Comparison of ENCODE assay signal across 8 cellular contexts in the genomic region with DNA sequence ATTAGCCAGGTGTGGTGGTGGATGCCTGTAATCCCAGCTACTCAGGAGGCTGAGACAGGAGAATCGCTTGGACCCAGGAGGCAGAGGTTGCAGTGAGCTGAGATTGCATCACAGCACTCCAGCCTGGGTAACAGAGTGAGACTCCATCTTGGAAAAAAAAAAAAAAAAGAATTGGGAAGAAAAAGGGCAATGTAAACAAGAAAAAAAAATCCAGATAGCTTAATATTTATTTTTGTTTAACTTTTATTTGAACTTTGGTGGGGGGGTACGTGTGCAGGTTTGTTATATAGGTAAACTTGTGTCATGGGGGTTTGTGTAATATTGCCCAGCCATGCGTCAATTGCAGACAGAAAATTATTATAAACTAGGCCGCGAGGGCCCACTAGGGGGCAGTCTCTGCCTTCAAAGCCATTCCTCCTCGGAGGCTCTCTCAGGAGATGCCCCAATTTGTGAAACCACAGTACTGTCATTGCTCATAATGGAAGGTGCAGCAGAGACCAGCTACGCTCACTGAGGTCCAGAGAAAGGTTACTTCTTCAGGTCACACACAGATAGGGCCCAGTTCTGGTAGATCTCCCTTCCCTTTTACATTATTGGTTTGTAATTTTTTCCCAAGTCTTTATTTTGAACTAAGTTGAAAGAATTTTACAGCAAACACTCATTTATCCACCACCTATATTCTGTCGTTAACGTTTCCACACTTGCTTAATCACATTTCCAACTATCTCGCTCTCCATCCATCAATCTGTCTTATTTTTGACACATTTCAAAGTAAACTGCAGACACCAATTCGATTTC.
A peak's percentile ranks its signal among the peaks of the same experiment; 100 is the strongest.
DNase-seq lines count a peak whose midpoint lies in the region; ATAC-seq, FAIRE-seq and TF ChIP-seq lines count a peak whose summit lies in the region.

No MANE protein-coding gene starts in this region.

- H3K27me3 Mint-ChIP-seq in activated B cell treated with CpG ODN at 0.5 μM for 24 hours: no peaks in the 10 kb centered on the region

- H3K4me1 Mint-ChIP-seq in activated B cell treated with CpG ODN at 0.5 μM for 24 hours: peaks cover 8% of the 10 kb centered on the region

- POLR2A ChIA-PET in activated B cell treated with CpG ODN at 0.5 μM for 24 hours (lab: Charles Lee): interaction anchor here (0.6 kb wide), 1 partner anchor 254 kb away, joined by 4 read pairs; no protein-coding TSS in a partner anchor

- no peak for FAIRE-seq in D721Med (lab: Jason Lieb, UNC)

- H3K36me3 Mint-ChIP-seq in activated B cell treated with CpG ODN at 0.5 μM for 24 hours (ENCODE audit: low read depth): peaks cover 76% of the 10 kb centered on the region

- H3K9me3 Mint-ChIP-seq in activated B cell treated with CpG ODN at 0.5 μM for 24 hours: no peaks in the 10 kb centered on the region

- no peak overlapping the region for H3K4me3 Mint-ChIP-seq in activated B cell treated with CpG ODN at 0.5 μM for 24 hours

- TF ChIP-seq CTCF in D721Med (IDR thresholded peaks at IDR 0.05; ENCODE audit: insufficient read depth, missing control alignments): peak; percentile 86
- peak; percentile 57 for TF ChIP-seq CTCF in activated B cell treated with CpG ODN at 0.5 μM for 24 hours (IDR thresholded peaks at IDR 0.05)

- peak overlapping the region; percentile 8 for H3K27ac Mint-ChIP-seq in activated B cell treated with CpG ODN at 0.5 μM for 24 hours

- intact Hi-C loops in activated B cell treated with CpG ODN at 0.5 μM for 24 hours (cut with micrococcal nuclease): loop anchor here (1.0 kb wide), 3 partner anchors 29 to 462 kb away; no protein-coding TSS in a partner anchor

- DNase-seq in D721Med (ENCODE audit: insufficient read length, low spot score): peak; percentile 43
- DNase-seq in HCEC 1CT: peak; percentile 52
- DNase-seq in NCI-H2171 treated with DMSO at 0.1 percent for 48 hours (lab: John Stamatoyannopoulos, UW): peak; percentile 42
- peak; percentile 64 for DNase-seq in activated B cell treated with CpG ODN at 0.5 μM for 24 hours
- DNase-seq in central memory CD4-positive, alpha-beta T cell: peak; percentile 59
- peak; percentile 67 for DNase-seq in left kidney (ENCODE audit: low read depth, low spot score)
- DNase-seq in stimulated activated CD4-positive, alpha-beta T cell treated with anti-CD3 and anti-CD28 coated beads, Interleukin-4, amount 100 ng/mL, for 48 hours (ENCODE audit: low read depth in 2 of 2): peak; percentile 74 to 77

- ATAC-seq in activated B cell treated with CpG ODN at 0.5 μM for 24 hours (ENCODE audit: low read depth) (peak; percentile 93), HG03025 (IDR thresholded peaks at IDR 0.05; ENCODE audit: low FRiP score, unreplicated experiment) (no peak)

- CTCF ChIA-PET in activated B cell treated with CpG ODN at 0.5 μM for 24 hours (lab: Charles Lee): interaction anchor here (0.6 to 10.1 kb wide), 12 partner anchors 16 to 463 kb away, joined by 3 to 206 read pairs (median 6); partner anchors contain the start of gene CACNG3
